Comparison of ENCODE assay signal across 23 cellular contexts in the genomic region with DNA sequence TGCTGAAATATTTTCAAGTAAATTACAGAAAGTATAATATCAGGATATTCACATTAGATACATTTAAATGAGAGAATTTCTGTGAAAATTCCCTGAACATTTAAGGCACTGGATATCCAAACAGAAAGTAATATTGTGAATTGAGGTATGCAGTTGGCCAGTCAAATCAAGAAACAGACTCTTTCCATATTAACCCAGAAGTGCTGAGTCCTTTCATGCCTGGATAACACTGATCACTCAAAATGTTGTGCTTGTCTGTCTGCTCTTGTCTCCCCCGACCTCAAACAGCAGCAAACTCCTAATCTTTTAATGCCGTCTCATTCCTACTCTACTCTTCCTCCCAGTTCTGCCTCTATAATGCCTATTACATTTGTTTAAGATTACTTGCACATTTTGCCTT. TPM values are rescaled to one million over a fixed set of nuclear protein-coding genes. Genes with fewer than 3 reads are reported as not detected.
A peak's percentile ranks its signal among the peaks of the same experiment; 100 is the strongest.
DNase-seq lines count a peak whose midpoint lies in the region; ATAC-seq, FAIRE-seq and TF ChIP-seq lines count a peak whose summit lies in the region.
"Had no signal": no experiment of that assay in that cellular context is flagged by ENCODE, and none has a peak within 500 bp of the region (broad histone marks: within the 10 kb centered on the region; RNA-seq: fewer than 3 reads in every experiment).

No MANE protein-coding gene starts in this region.

- no peaks in the 10 kb centered on the region for H4K20me1 ChIP-seq in HepG2 (ENCODE audit: insufficient read depth, low read length)

- no peak for TF ChIP-seq POLR2A in HepG2 (IDR thresholded peaks at IDR 0.05; ENCODE audit: insufficient read depth in 1 of 2, low read depth in 2 of 2, low read length in 2 of 2)

- POLR2A ChIA-PET in HepG2 (lab: Yijun Ruan, JAX) = no interaction called here

- DNase-seq in GM19238 (ENCODE audit: insufficient read length, low spot score) (peak; percentile 9), HepG2 (ENCODE audit: low spot score) (no peak), GM13977 (ENCODE audit: low spot score) (no peak), dedifferentiated amniotic fluid mesenchymal stem cell (ENCODE audit: extremely low spot score) (no peak)
- DNase-seq: activated CD4-positive, alpha-beta T cell treated with anti-CD3 and anti-CD28 coated beads for 36 hours; activated naive CD4-positive, alpha-beta T cell treated with anti-CD3 and anti-CD28 coated beads, Interleukin-2, amount 10 ng/mL, durations not matched to agents 7 days and 5 days; activated T-cell treated with anti-CD3 and anti-CD28 coated beads, Interleukin-2, amount 50 U/mL, for 72 hours; DND-41; foreskin melanocyte; GOT3; hippocampal formation; islet precursor cell; naive B cell; PC-3; SHP77 treated with DMSO at 0.1 percent for 48 hours; stimulated activated CD4-positive, alpha-beta T cell treated with anti-CD3 and anti-CD28 coated beads, Interleukin-12 subunit alpha, Interleukin-12 subunit beta, amount 100 ng/mL, for 4 hours; T-helper 1 cell; upper lobe of left lung had no signal

- no peak overlapping the region for H3K27ac ChIP-seq in HepG2 (ENCODE audit: extremely low read length, insufficient read depth, low read length)
- H3K27ac ChIP-seq: ascending aorta, KMS-11, upper lobe of left lung had no signal

- no peak for TF ChIP-seq RAD21 in HepG2 (CRISPR knock-in tag; IDR thresholded peaks at IDR 0.05)

- in situ Hi-C loops in HepG2 (cut with HindIII; ENCODE audit: extremely low pct_ligation_motif_present, low pct_unique_long_range_greater_than_20kb) (no loop called here), GM13977 (cut with MboI; ENCODE audit: low pct_unique_long_range_greater_than_20kb, low sequenced_read_pairs, unreplicated experiment) (no loop called here)

- peak; percentile 65 for ATAC-seq in GM21825 (IDR thresholded peaks at IDR 0.05; ENCODE audit: unreplicated experiment)
- ATAC-seq in HG03432 (IDR thresholded peaks at IDR 0.05; ENCODE audit: unreplicated experiment) = peak; percentile 81
- peak; percentile 78 for ATAC-seq in stimulated activated memory B cell treated with anti-CD40 and anti-IgM and Interleukin-4, amounts not matched to agents 10 μg/mL and 1 μg/mL and 100 μg/mL, for 72 hours
- no peak for ATAC-seq in HepG2
- ATAC-seq: activated CD4-positive, alpha-beta T cell treated with anti-CD3 and anti-CD28 coated beads for 36 hours; activated T-cell treated with anti-CD3 and anti-CD28 coated beads, Interleukin-2, amount 50 U/mL, for 72 hours; PC-3 had no signal

- no peaks in the 10 kb centered on the region for H3K9me3 ChIP-seq in HepG2 (ENCODE audit: low read length)
- H3K9me3 ChIP-seq: ascending aorta, upper lobe of left lung had no signal

- peaks cover 86% of the 10 kb centered on the region for H3K4me1 ChIP-seq in HepG2 (ENCODE audit: insufficient read depth, low read length)

- no peaks in the 10 kb centered on the region for H3K27me3 ChIP-seq in HepG2 (ENCODE audit: control insufficient read depth in 1 of 2, insufficient read depth in 2 of 2, low read length in 2 of 2)
- H3K27me3 ChIP-seq: ascending aorta, upper lobe of left lung had no signal

- H3K4me1 Mint-ChIP-seq in stimulated activated memory B cell treated with anti-CD40 and anti-IgM and Interleukin-4, amounts not matched to agents 10 μg/mL and 1 μg/mL and 100 μg/mL, for 72 hours = peaks cover 90% of the 10 kb centered on the region
- H3K4me1 Mint-ChIP-seq: activated CD4-positive, alpha-beta T cell treated with anti-CD3 and anti-CD28 coated beads for 36 hours; activated naive CD4-positive, alpha-beta T cell treated with anti-CD3 and anti-CD28 coated beads, Interleukin-2, amount 10 ng/mL, durations not matched to agents 7 days and 5 days had no signal

- H3K36me3 Mint-ChIP-seq in stimulated activated memory B cell treated with anti-CD40 and anti-IgM and Interleukin-4, amounts not matched to agents 10 μg/mL and 1 μg/mL and 100 μg/mL, for 72 hours = peaks cover 25% of the 10 kb centered on the region
- H3K36me3 Mint-ChIP-seq: activated naive CD4-positive, alpha-beta T cell treated with anti-CD3 and anti-CD28 coated beads, Interleukin-2, amount 10 ng/mL, durations not matched to agents 7 days and 5 days had no signal

- H3K27me3 Mint-ChIP-seq in stimulated activated memory B cell treated with anti-CD40 and anti-IgM and Interleukin-4, amounts not matched to agents 10 μg/mL and 1 μg/mL and 100 μg/mL, for 72 hours = no peaks in the 10 kb centered on the region
- H3K27me3 Mint-ChIP-seq: activated CD4-positive, alpha-beta T cell treated with anti-CD3 and anti-CD28 coated beads for 36 hours; activated naive CD4-positive, alpha-beta T cell treated with anti-CD3 and anti-CD28 coated beads, Interleukin-2, amount 10 ng/mL, durations not matched to agents 7 days and 5 days; naive B cell had no signal

- H3K4me3 Mint-ChIP-seq in stimulated activated memory B cell treated with anti-CD40 and anti-IgM and Interleukin-4, amounts not matched to agents 10 μg/mL and 1 μg/mL and 100 μg/mL, for 72 hours = peak overlapping the region; percentile 16
- H3K4me3 Mint-ChIP-seq: activated CD4-positive, alpha-beta T cell treated with anti-CD3 and anti-CD28 coated beads for 36 hours; activated naive CD4-positive, alpha-beta T cell treated with anti-CD3 and anti-CD28 coated beads, Interleukin-2, amount 10 ng/mL, durations not matched to agents 7 days and 5 days; activated T-cell treated with anti-CD3 and anti-CD28 coated beads, Interleukin-2, amount 50 U/mL, for 72 hours; naive B cell had no signal

- H3K4me2 ChIP-seq in HepG2 (ENCODE audit: low read depth, low read length) = no peak overlapping the region
- H3K4me2 ChIP-seq: KMS-11 had no signal

- H3K9ac ChIP-seq in HepG2 (ENCODE audit: insufficient read depth, low read depth, low read length) = no peak overlapping the region
- H3K9ac ChIP-seq: KMS-11 had no signal

- TF ChIP-seq EP300 in HepG2 (IDR thresholded peaks at IDR 0.05; ENCODE audit: low read depth in 2 of 2, low read length in 2 of 2) (no peak), HepG2 (CRISPR knock-in tag; IDR thresholded peaks at IDR 0.05; ENCODE audit: borderline replicate concordance) (no peak)

- CTCF ChIA-PET in HepG2 (lab: Yijun Ruan, JAX; ENCODE audit: low intra/inter-chr PET ratio, low total read pairs) = no interaction called here

- BruUV-seq in HepG2 (replicated peaks; lab: Mats Ljungman, UMichigan) = no TSS peak

- intact Hi-C loops in HepG2 (cut with micrococcal nuclease; ENCODE audit: unreplicated experiment) = no loop called here

- H3K36me3 ChIP-seq in HepG2 (replicated peaks in 1 of 2; ENCODE audit: control insufficient read depth in 1 of 2, insufficient read depth in 2 of 2, low read length in 2 of 2) = peaks cover 2 to 8% of the 10 kb centered on the region in 2 experiments; a peak in 4 of 5 replicates
- H3K36me3 ChIP-seq: upper lobe of left lung had no signal

- no peak for FAIRE-seq in HepG2 (lab: Jason Lieb, UNC)

- H3K4me3 ChIP-seq in HepG2 (replicated peaks in 1 of 3; ENCODE audit: insufficient read depth in 1 of 3, low read depth in 2 of 3, low read length in 3 of 3) = no peak overlapping the region
- H3K4me3 ChIP-seq: ascending aorta, upper lobe of left lung had no signal

- 95% methylated on average over 2 of the region's 2 CpGs for WGBS in HepG2 (ENCODE audit: low lambda C conversion rate)

- no peaks in the 10 kb centered on the region for H3K9me3 Mint-ChIP-seq in stimulated activated memory B cell treated with anti-CD40 and anti-IgM and Interleukin-4, amounts not matched to agents 10 μg/mL and 1 μg/mL and 100 μg/mL, for 72 hours
- H3K9me3 Mint-ChIP-seq: activated naive CD4-positive, alpha-beta T cell treated with anti-CD3 and anti-CD28 coated beads, Interleukin-2, amount 10 ng/mL, durations not matched to agents 7 days and 5 days; activated T-cell treated with anti-CD3 and anti-CD28 coated beads, Interleukin-2, amount 50 U/mL, for 72 hours had no signal

- no peak for TF ChIP-seq CTCF in HepG2 (CRISPR knock-in tag; IDR thresholded peaks at IDR 0.05)
- TF ChIP-seq CTCF in GM13977 (IDR thresholded peaks at IDR 0.05; ENCODE audit: extremely low read depth, insufficient read depth, missing control alignments) = no peak

- peak overlapping the region; percentile 83 for H3K27ac Mint-ChIP-seq in stimulated activated memory B cell treated with anti-CD40 and anti-IgM and Interleukin-4, amounts not matched to agents 10 μg/mL and 1 μg/mL and 100 μg/mL, for 72 hours
- H3K27ac Mint-ChIP-seq: activated CD4-positive, alpha-beta T cell treated with anti-CD3 and anti-CD28 coated beads for 36 hours; activated naive CD4-positive, alpha-beta T cell treated with anti-CD3 and anti-CD28 coated beads, Interleukin-2, amount 10 ng/mL, durations not matched to agents 7 days and 5 days; activated T-cell treated with anti-CD3 and anti-CD28 coated beads, Interleukin-2, amount 50 U/mL, for 72 hours had no signal

- H2AFZ ChIP-seq in HepG2 (ENCODE audit: low read length) = no peak overlapping the region

- H3K79me2 ChIP-seq in HepG2 (ENCODE audit: insufficient read depth, low read length) = peaks cover 20% of the 10 kb centered on the region

RNA-seq across cellular contexts. Expression of a gene that starts 51.2 kb away (rescaled TPM):
- total RNA-seq in HepG2 (2016; rRNA removed; fragmentation: Illumina TruSeq; extraction: Trizol) = 12.2 TPM in 2 replicates
- 1.5 and 2.6 TPM in 2 replicates for total RNA-seq in HepG2 (2016; cell fraction: cytosol; rRNA removed; fragmentation: Illumina TruSeq; extraction: Trizol; ENCODE audit: low read depth)
- total RNA-seq in HepG2 (2016; cell fraction: insoluble cytoplasmic fraction; rRNA removed; fragmentation: Illumina TruSeq; extraction: Trizol) = 10.4 and 11.6 TPM in 2 replicates
- 4.6 and 4.8 TPM in 2 replicates for total RNA-seq in HepG2 (2016; cell fraction: membrane; rRNA removed; fragmentation: Illumina TruSeq; extraction: Trizol)
- 17.1 and 20.0 TPM in 2 replicates for total RNA-seq in HepG2 (2016; cell fraction: nucleus; rRNA removed; fragmentation: Illumina TruSeq; extraction: Trizol)
- polyA plus RNA-seq in HepG2 (2011; rRNA removed) = 9.6 and 11.9 TPM in 2 replicates
- polyA plus RNA-seq in HepG2 (2011; cell fraction: cytosol; rRNA removed) = 7.0 and 8.0 TPM in 2 replicates
- 11.8 and 12.8 TPM in 2 replicates for polyA plus RNA-seq in HepG2 (2011; cell fraction: nucleus; rRNA removed)
- 7.3 and 8.1 TPM in 2 replicates for polyA plus RNA-seq in HepG2 (2012)
- 0.26 and 0.42 TPM in 2 replicates for polyA plus RNA-seq in HepG2 (2016; cell fraction: cytosol; fragmentation: Illumina TruSeq; extraction: Trizol; ENCODE audit: low read depth)
- 7.8 and 8.5 TPM in 2 replicates for polyA plus RNA-seq in HepG2 (2016; cell fraction: insoluble cytoplasmic fraction; fragmentation: Illumina TruSeq; extraction: Trizol; ENCODE audit: low read depth)
- polyA plus RNA-seq in HepG2 (2016; cell fraction: membrane; fragmentation: Illumina TruSeq; extraction: Trizol; ENCODE audit: low read depth) = 1.4 and 1.7 TPM in 2 replicates
- 11.3 and 12.2 TPM in 2 replicates for polyA plus RNA-seq in HepG2 (2016; cell fraction: nucleus; fragmentation: Illumina TruSeq; extraction: Trizol; ENCODE audit: insufficient read depth, low read depth)
- 11.6 and 31.0 TPM in 2 replicates for polyA minus RNA-seq in HepG2 (2011; rRNA and poly(A)+ RNA removed; ENCODE audit: low replicate concordance)
- polyA minus RNA-seq in HepG2 (2011; cell fraction: cytosol; rRNA and poly(A)+ RNA removed) = 13.0 and 13.1 TPM in 2 replicates
- polyA minus RNA-seq in HepG2 (2011; cell fraction: nucleus; rRNA and poly(A)+ RNA removed) = 57.6 and 63.4 TPM in 2 replicates
- total RNA-seq: activated T-cell treated with anti-CD3 and anti-CD28 coated beads, Interleukin-2, amount 50 U/mL, for 72 hours had no signal
